In genomic region chr14:68020999-68021663, GRCh38 we compare ENCODE assay signal across 12 cellular contexts.
A peak's percentile ranks its signal among the peaks of the same experiment; 100 is the strongest.
DNase-seq lines count a peak whose midpoint lies in the region; ATAC-seq and TF ChIP-seq lines count a peak whose summit lies in the region.
"Had no signal": no experiment of that assay in that cellular context is flagged by ENCODE, and none has a peak within 500 bp of the region (broad histone marks: within the 10 kb centered on the region; RNA-seq: fewer than 3 reads in every experiment).

No MANE protein-coding gene starts in this region.

- peak overlapping the region; percentile 50 for H3K27ac Mint-ChIP-seq in osteocyte (ENCODE audit: unreplicated experiment)
- H3K27ac Mint-ChIP-seq in activated naive CD4-positive, alpha-beta T cell treated with anti-CD3 and anti-CD28 coated beads, Interleukin-2, amount 10 ng/mL, durations not matched to agents 7 days and 5 days, result no peak overlapping the region
- H3K27ac Mint-ChIP-seq: CD8-positive, alpha-beta T cell; stimulated activated effector memory CD8-positive, alpha-beta T cell treated with anti-CD3 and anti-CD28 coated beads, Interleukin-12 subunit alpha, Interleukin-12 subunit beta, amount 100 ng/mL, for 72 hours had no signal

- no peak overlapping the region for H3K4me2 ChIP-seq in IMR-90 (ENCODE audit: low read depth, low read length)

- no peak overlapping the region for H3K4ac ChIP-seq in IMR-90 (ENCODE audit: low read depth, low read length)

- in situ Hi-C loops in IMR-90 (cut with MboI; ENCODE audit: low sequenced_read_pairs), result no loop called here

- WGBS in IMR-90 (ENCODE audit: extremely low coverage in 2 of 2, insufficient read length in 1 of 2), 2 experiments, result 20% methylated on average over 1 of the region's 4 CpGs; no CpG with 5 or more reads in 1 of the 2 experiments

- no peak overlapping the region for H3K18ac ChIP-seq in IMR-90 (ENCODE audit: low read depth, low read length)

- TF ChIP-seq POLR2A in IMR-90 (IDR thresholded peaks at IDR 0.05; ENCODE audit: low read depth, low read length), result no peak

- H3K9me3 Mint-ChIP-seq in osteocyte (ENCODE audit: unreplicated experiment), result peaks cover 24% of the 10 kb centered on the region
- no peaks in the 10 kb centered on the region for H3K9me3 Mint-ChIP-seq in activated naive CD4-positive, alpha-beta T cell treated with anti-CD3 and anti-CD28 coated beads, Interleukin-2, amount 10 ng/mL, durations not matched to agents 7 days and 5 days
- H3K9me3 Mint-ChIP-seq: stimulated activated effector memory CD8-positive, alpha-beta T cell treated with anti-CD3 and anti-CD28 coated beads, Interleukin-12 subunit alpha, Interleukin-12 subunit beta, amount 100 ng/mL, for 72 hours had no signal

- peaks cover 8% of the 10 kb centered on the region for H3K36me3 Mint-ChIP-seq in osteocyte (ENCODE audit: unreplicated experiment)
- no peaks in the 10 kb centered on the region for H3K36me3 Mint-ChIP-seq in activated naive CD4-positive, alpha-beta T cell treated with anti-CD3 and anti-CD28 coated beads, Interleukin-2, amount 10 ng/mL, durations not matched to agents 7 days and 5 days
- H3K36me3 Mint-ChIP-seq: stimulated activated effector memory CD8-positive, alpha-beta T cell treated with anti-CD3 and anti-CD28 coated beads, Interleukin-12 subunit alpha, Interleukin-12 subunit beta, amount 100 ng/mL, for 72 hours had no signal

- POLR2A ChIA-PET in IMR-90 (lab: Charles Lee; ENCODE audit: unreplicated experiment), result no interaction called here

- H3K4me1 ChIP-seq in IMR-90 (ENCODE audit: control insufficient read depth, insufficient read depth, low read length), result peaks cover 1% of the 10 kb centered on the region; the same call in 1 of the 2 replicates

- TF ChIP-seq CTCF in GM12865 (IDR thresholded peaks at IDR 0.05; ENCODE audit: insufficient read depth, low read depth, low read length, missing control alignments), result no peak
- TF ChIP-seq CTCF in IMR-90 (conservative IDR thresholded peaks at IDR 0.05; ENCODE audit: low read depth, low read length), result no peak
- no peak for TF ChIP-seq CTCF in osteocyte (IDR thresholded peaks at IDR 0.05)

- no peak overlapping the region for H2BK5ac ChIP-seq in IMR-90 (ENCODE audit: low read depth, low read length, poor library complexity, severe bottlenecking)

- no peak overlapping the region for H4K8ac ChIP-seq in IMR-90 (ENCODE audit: low read depth in 2 of 2, low read length in 2 of 2)

- no peak overlapping the region for H3K56ac ChIP-seq in IMR-90 (ENCODE audit: extremely low read depth, insufficient read depth, low read length)

- no peak overlapping the region for H2BK120ac ChIP-seq in IMR-90 (ENCODE audit: low read depth, low read length)

- H3K27me3 ChIP-seq in IMR-90 (ENCODE audit: control insufficient read depth, insufficient read depth, low read length), result no peaks in the 10 kb centered on the region
- H3K27me3 ChIP-seq: MG63 had no signal

- 0 out of 2 replicates have a peak, but pooled peaks cover 4% of the 10 kb centered on the region for H3K9me1 ChIP-seq in IMR-90 (ENCODE audit: insufficient read depth, low read length)

- H4K91ac ChIP-seq in IMR-90 (ENCODE audit: insufficient read depth, low read depth, low read length), result no peak overlapping the region

- ATAC-seq in IMR-90 (ENCODE audit: low read depth), result no peak
- no peak for ATAC-seq in GM19324 (IDR thresholded peaks at IDR 0.05; ENCODE audit: low FRiP score, unreplicated experiment)
- no peak for ATAC-seq in GM19023 (IDR thresholded peaks at IDR 0.05; ENCODE audit: unreplicated experiment)
- ATAC-seq: CD8-positive, alpha-beta T cell; stimulated activated effector memory CD8-positive, alpha-beta T cell treated with anti-CD3 and anti-CD28 coated beads, Interleukin-12 subunit alpha, Interleukin-12 subunit beta, amount 100 ng/mL, for 72 hours had no signal

- no peak overlapping the region for H3K4me3 Mint-ChIP-seq in osteocyte (ENCODE audit: unreplicated experiment)
- H3K4me3 Mint-ChIP-seq in activated naive CD4-positive, alpha-beta T cell treated with anti-CD3 and anti-CD28 coated beads, Interleukin-2, amount 10 ng/mL, durations not matched to agents 7 days and 5 days, result no peak overlapping the region
- H3K4me3 Mint-ChIP-seq: CD8-positive, alpha-beta T cell; stimulated activated effector memory CD8-positive, alpha-beta T cell treated with anti-CD3 and anti-CD28 coated beads, Interleukin-12 subunit alpha, Interleukin-12 subunit beta, amount 100 ng/mL, for 72 hours had no signal

- no peak overlapping the region for H2BK15ac ChIP-seq in IMR-90 (ENCODE audit: low read depth, low read length)

- BruUV-seq in IMR-90 (replicated peaks; lab: Mats Ljungman, UMichigan), result no TSS peak

- H4K20me1 ChIP-seq in IMR-90 (ENCODE audit: insufficient read depth, low read length), result no peaks in the 10 kb centered on the region

- H3K36me3 ChIP-seq in IMR-90 (ENCODE audit: control insufficient read depth, insufficient read depth, low read length), result no peaks in the 10 kb centered on the region
- H3K36me3 ChIP-seq: MG63 had no signal

- no peak overlapping the region for H2AK5ac ChIP-seq in IMR-90 (ENCODE audit: low read depth, low read length)

- H3K9ac ChIP-seq in IMR-90 (ENCODE audit: low read depth, low read length), result no peak overlapping the region

- H3K79me1 ChIP-seq in IMR-90 (ENCODE audit: low read depth in 1 of 2, low read length in 2 of 2), result 0 out of 4 replicates have a peak, but pooled peaks cover 0 to 3% of the 10 kb centered on the region in 2 experiments

- DNase-seq in GM12865 (ENCODE audit: low read depth), result peak; percentile 66
- no peak for DNase-seq in IMR-90
- DNase-seq in NCI-H524 treated with DMSO at 0.1 percent for 48 hours (lab: John Stamatoyannopoulos, UW), result peak; percentile 84
- no peak for DNase-seq in osteocyte (ENCODE audit: extremely low spot score, unreplicated experiment)
- no peak for DNase-seq in activated naive CD4-positive, alpha-beta T cell treated with anti-CD3 and anti-CD28 coated beads, Interleukin-2, amount 10 ng/mL, durations not matched to agents 7 days and 5 days
- DNase-seq in RKO (ENCODE audit: low spot score), result no peak
- DNase-seq: anterior cingulate cortex; CD8-positive, alpha-beta T cell; MG63 had no signal

- H3K27me3 Mint-ChIP-seq in osteocyte (ENCODE audit: unreplicated experiment), result no peaks in the 10 kb centered on the region
- no peaks in the 10 kb centered on the region for H3K27me3 Mint-ChIP-seq in activated naive CD4-positive, alpha-beta T cell treated with anti-CD3 and anti-CD28 coated beads, Interleukin-2, amount 10 ng/mL, durations not matched to agents 7 days and 5 days

- no peak for TF ChIP-seq RAD21 in IMR-90 (IDR thresholded peaks at IDR 0.05; ENCODE audit: low read length)

- intact Hi-C loops in IMR-90 (cut with micrococcal nuclease), result no loop called here

- H3K9me3 ChIP-seq in IMR-90 (ENCODE audit: control insufficient read depth, insufficient read depth, low read length), result peaks cover 3% of the 10 kb centered on the region
- H3K9me3 ChIP-seq: MG63 had no signal

- H3K4me1 Mint-ChIP-seq in osteocyte (ENCODE audit: unreplicated experiment), result peaks cover 20% of the 10 kb centered on the region
- no peaks in the 10 kb centered on the region for H3K4me1 Mint-ChIP-seq in activated naive CD4-positive, alpha-beta T cell treated with anti-CD3 and anti-CD28 coated beads, Interleukin-2, amount 10 ng/mL, durations not matched to agents 7 days and 5 days
- H3K4me1 Mint-ChIP-seq: stimulated activated effector memory CD8-positive, alpha-beta T cell treated with anti-CD3 and anti-CD28 coated beads, Interleukin-12 subunit alpha, Interleukin-12 subunit beta, amount 100 ng/mL, for 72 hours had no signal

- H3K27ac ChIP-seq in IMR-90 (ENCODE audit: insufficient read depth, low read length), result no peak overlapping the region

- no peak overlapping the region for H2AK9ac ChIP-seq in IMR-90 (replicated peaks; ENCODE audit: low read depth, low read length, poor library complexity)

- no peak overlapping the region for H3K4me3 ChIP-seq in GM12865 (ENCODE audit: low read depth, low read length)
- no peak overlapping the region for H3K4me3 ChIP-seq in IMR-90 (ENCODE audit: insufficient read depth, low read depth, low read length)
- H3K4me3 ChIP-seq: MG63 had no signal

- dilution Hi-C loops in IMR-90 (cut with HindIII; ENCODE audit: low sequenced_read_pairs, unreplicated experiment), result no loop called here

- peak overlapping the region; percentile 5 for H2AFZ ChIP-seq in IMR-90 (replicated peaks; ENCODE audit: low read length, poor library complexity)

- CTCF ChIA-PET in IMR-90 (lab: Yijun Ruan, JAX), result no interaction called here
- CTCF ChIA-PET in activated naive CD4-positive, alpha-beta T cell treated with anti-CD3 and anti-CD28 coated beads, Interleukin-2, amount 10 ng/mL, durations not matched to agents 7 days and 5 days (lab: Charles Lee), result no interaction called here

- H3K14ac ChIP-seq in IMR-90 (replicated peaks; ENCODE audit: low read depth, low read length), result no peak overlapping the region

- no peak overlapping the region for H2BK20ac ChIP-seq in IMR-90 (ENCODE audit: low read depth, low read length)

- no peak overlapping the region for H4K5ac ChIP-seq in IMR-90 (ENCODE audit: low read depth, low read length)

- no peak overlapping the region for H3K23ac ChIP-seq in IMR-90 (ENCODE audit: low read depth, low read length)

TF ChIP-seq in IMR-90, 13 proteins besides CTCF, POLR2A, EP300 and RAD21 (continues in another document):
- TF ChIP-seq USF2 (IDR thresholded peaks at IDR 0.05; ENCODE audit: low read depth, low read length) (no peak), CHD1 (IDR thresholded peaks at IDR 0.05; ENCODE audit: low read depth, low read length) (no peak), NFE2L2 (IDR thresholded peaks at IDR 0.05; ENCODE audit: low read depth, low read length) (no peak), MAZ (IDR thresholded peaks at IDR 0.05; ENCODE audit: borderline replicate concordance, low read depth, low read length) (no peak), FOS (IDR thresholded peaks at IDR 0.05; ENCODE audit: low read depth, low read length) (no peak), SMC3 (IDR thresholded peaks at IDR 0.05; ENCODE audit: low read depth, low read length) (no peak), BHLHE40 (IDR thresholded peaks at IDR 0.05; ENCODE audit: low read depth, low read length) (no peak), MXI1 (IDR thresholded peaks at IDR 0.05; ENCODE audit: borderline replicate concordance, low read depth, low read length) (no peak), CEBPB (IDR thresholded peaks at IDR 0.05; ENCODE audit: low read depth, low read length) (no peak)

Comparison
In these comparisons a context has a peak if more than half of its experiments do, and no peak if none do; other contexts are left out.
1. DNase-seq: peak in GM12865 (single experiment) and NCI-H524 treated with DMSO at 0.1 percent for 48 hours (single experiment); none in IMR-90 (single experiment), osteocyte (single experiment), activated naive CD4-positive, alpha-beta T cell treated with anti-CD3 and anti-CD28 coated beads, Interleukin-2, amount 10 ng/mL, durations not matched to agents 7 days and 5 days (single experiment) and RKO (single experiment).